Comparison of ENCODE assay signal across 1 cellular context in the genomic region with DNA sequence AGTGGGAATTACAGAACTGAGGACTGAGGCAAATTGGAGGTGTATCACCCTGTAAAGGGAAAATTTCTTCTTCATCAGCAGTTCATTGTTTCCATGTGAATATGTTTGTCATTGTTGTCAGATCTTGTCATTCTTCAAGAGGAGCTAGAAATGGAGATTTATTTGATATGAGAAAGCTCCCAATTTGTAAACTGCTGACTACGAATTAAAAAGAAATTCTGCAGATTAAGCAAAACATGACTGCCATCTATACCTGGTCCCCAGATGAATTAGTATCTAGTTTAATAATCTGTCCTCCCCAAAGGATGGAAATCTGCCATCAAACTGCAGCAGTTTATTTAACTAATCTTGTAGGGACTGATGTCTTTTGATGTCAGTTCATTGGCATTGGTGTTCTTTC.
TF ChIP-seq lines count a peak whose summit lies in the region.

No MANE protein-coding gene starts in this region.

TF ChIP-seq in HepG2, 621 proteins besides CTCF, POLR2A, EP300 and RAD21 (continued from another document):
- peak; percentile 77 to 93 for TF ChIP-seq MAFK (conservative IDR thresholded peaks at IDR 0.05 in 1 of 2, IDR thresholded peaks at IDR 0.05 in 1 of 2; ENCODE audit: low read length in 2 of 2)
